16 cellular contexts compared by ENCODE assay signal in the genomic region with DNA sequence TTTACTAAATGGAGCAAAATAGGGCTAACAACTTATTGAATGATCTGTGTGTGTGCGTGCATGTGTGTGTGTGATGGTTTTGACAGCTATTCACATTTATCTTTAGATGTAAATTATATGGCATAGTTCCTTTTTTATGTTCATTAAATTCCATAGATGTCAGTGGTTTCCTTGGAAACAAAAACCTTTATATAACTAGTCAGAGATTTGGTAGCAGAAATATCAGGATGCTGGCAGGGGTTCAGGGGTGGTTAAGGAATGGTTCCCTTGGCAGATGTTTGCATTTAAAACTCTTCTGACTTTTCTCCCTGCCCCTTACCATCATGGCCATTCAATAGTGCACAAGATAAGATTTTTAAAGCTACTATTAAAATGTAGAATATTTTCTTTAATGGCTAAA.
DNase-seq lines count a peak whose midpoint lies in the region; ATAC-seq and TF ChIP-seq lines count a peak whose summit lies in the region.
"Had no signal": no experiment of that assay in that cellular context is flagged by ENCODE, and none has a peak within 500 bp of the region (broad histone marks: within the 10 kb centered on the region; RNA-seq: fewer than 3 reads in every experiment).

No MANE protein-coding gene starts in this region.

- DNase-seq in COLO829 (ENCODE audit: low spot score) (peak; percentile 52), NCI-H446 treated with DMSO at 0.1 percent for 48 hours (lab: John Stamatoyannopoulos, UW) (peak; percentile 35), choroid plexus epithelial cell (ENCODE audit: low read depth) (peak; percentile 3)
- no peak for DNase-seq in activated CD4-positive, alpha-beta T cell treated with anti-CD3 and anti-CD28 coated beads, Interleukin-2, amount 50 U/mL, for 4 hours
- DNase-seq: activated CD4-positive, alpha-beta T cell treated with anti-CD3 and anti-CD28 coated beads for 36 hours; CD8-positive, alpha-beta T cell; MM.1S; posterior cingulate gyrus; stimulated activated CD4-positive, alpha-beta T cell treated with anti-CD3 and anti-CD28 coated beads, Interleukin-1b, Interleukin-23, amount 100 ng/mL, for 48 hours; T-cell had no signal

- no peaks in the 10 kb centered on the region for H3K27me3 ChIP-seq in neuron (ENCODE audit: insufficient read depth, low read length)

- H3K4me1 ChIP-seq in neuron (ENCODE audit: insufficient read depth, low read length) = peaks cover 40% of the 10 kb centered on the region

- no peaks in the 10 kb centered on the region for H3K9me3 ChIP-seq in neuron (ENCODE audit: low read length)
- H3K9me3 ChIP-seq: thoracic aorta had no signal

- peak overlapping the region; percentile 24 for H2AFZ ChIP-seq in neuron (ENCODE audit: low read depth, low read length)

- no peak for ATAC-seq in GM18909 (IDR thresholded peaks at IDR 0.05; ENCODE audit: poor library complexity, unreplicated experiment)
- ATAC-seq in GM18870 (IDR thresholded peaks at IDR 0.05; ENCODE audit: unreplicated experiment) = no peak
- ATAC-seq: activated CD4-positive, alpha-beta T cell treated with anti-CD3 and anti-CD28 coated beads for 36 hours; activated T-helper 17 cell treated with anti-CD3 and anti-CD28 coated beads, Interleukin-2, amount 50 U/mL, for 72 hours; stimulated activated memory B cell treated with anti-CD40 and anti-IgM and Interleukin-4, amounts not matched to agents 10 μg/mL and 1 μg/mL and 100 μg/mL, for 72 hours; T-cell had no signal

- H3K4me3 ChIP-seq in choroid plexus epithelial cell (ENCODE audit: low read depth, low read length) = no peak overlapping the region
- H3K4me3 ChIP-seq in neuron (ENCODE audit: low read length) = no peak overlapping the region
- H3K4me3 ChIP-seq: thoracic aorta had no signal

- no peaks in the 10 kb centered on the region for H3K36me3 ChIP-seq in neuron (ENCODE audit: insufficient read depth, low read length)
- H3K36me3 ChIP-seq: thoracic aorta had no signal

- no peak for TF ChIP-seq CTCF in choroid plexus epithelial cell (conservative IDR thresholded peaks at IDR 0.05; ENCODE audit: low read depth, low read length)

Comparison
In these comparisons a context has a peak if more than half of its experiments do, and no peak if none do; other contexts are left out.
1. DNase-seq: peak in COLO829 (single experiment), NCI-H446 treated with DMSO at 0.1 percent for 48 hours (single experiment) and choroid plexus epithelial cell (single experiment); none in activated CD4-positive, alpha-beta T cell treated with anti-CD3 and anti-CD28 coated beads, Interleukin-2, amount 50 U/mL, for 4 hours (0 of 2).